In the genomic region with DNA sequence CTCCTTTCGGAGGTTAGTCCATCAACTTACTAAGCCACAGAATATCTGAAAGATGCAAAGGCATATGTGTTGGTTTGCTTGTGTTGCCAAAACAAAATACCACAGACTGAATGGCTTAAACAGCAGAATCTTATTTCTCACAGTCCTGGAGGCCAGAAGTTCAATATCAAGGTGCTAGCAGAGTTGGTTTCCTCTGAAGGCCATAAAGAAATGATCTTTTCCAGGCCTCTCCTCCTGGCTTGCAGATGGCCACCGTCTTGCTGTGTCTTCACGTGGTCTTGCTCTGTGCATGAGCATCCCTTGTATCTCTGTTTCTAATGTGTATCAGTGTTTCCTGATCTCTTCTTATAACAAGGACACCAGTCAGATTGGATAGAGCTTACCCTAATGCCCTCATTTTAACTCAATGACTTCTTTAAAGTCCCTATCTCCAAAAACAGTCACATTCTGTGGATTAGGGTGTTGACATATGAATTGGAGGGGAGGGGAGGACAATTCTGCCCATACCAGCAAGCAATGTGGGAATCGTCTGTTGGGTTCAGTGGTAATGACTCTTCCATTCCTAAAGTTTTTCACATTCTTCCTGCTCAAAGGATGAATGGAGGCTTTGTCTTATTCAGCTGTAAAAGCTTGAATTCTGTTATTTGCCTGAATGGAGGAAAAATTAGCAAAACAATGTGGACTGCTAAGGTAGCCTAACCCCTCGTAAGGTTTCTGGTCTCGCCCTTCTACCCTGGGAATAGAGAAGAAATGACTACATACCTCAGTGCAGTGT, we compare ENCODE assay signal across 20 cellular contexts.
DNase-seq lines count a peak whose midpoint lies in the region; ATAC-seq and TF ChIP-seq lines count a peak whose summit lies in the region.
"Had no signal": no experiment of that assay in that cellular context is flagged by ENCODE, and none has a peak within 500 bp of the region (broad histone marks: within the 10 kb centered on the region; RNA-seq: fewer than 3 reads in every experiment).

No MANE protein-coding gene starts in this region.

- no peak overlapping the region for H3K4me3 Mint-ChIP-seq in natural killer cell treated with Interleukin-12 subunit alpha and Interleukin-12 subunit beta and Interleukin-15 and Interleukin-18, amount 100 ng/mL, for 72 hours
- H3K4me3 Mint-ChIP-seq: activated CD8-positive, alpha-beta memory T cell treated with anti-CD3 and anti-CD28 coated beads, Interleukin-2, amount 10 ng/mL, durations not matched to agents 7 days and 5 days; CD4-positive, alpha-beta T cell; stimulated activated memory B cell treated with anti-CD40 and anti-IgM and Interleukin-4, amounts not matched to agents 10 μg/mL and 1 μg/mL and 100 μg/mL, for 72 hours had no signal

- TF ChIP-seq POLR2A in esophagus muscularis mucosa (IDR thresholded peaks at IDR 0.05; ENCODE audit: low read depth): no peak

- peaks cover 0 to 2% of the 10 kb centered on the region in 2 donors for H3K27me3 Mint-ChIP-seq in natural killer cell treated with Interleukin-12 subunit alpha and Interleukin-12 subunit beta and Interleukin-15 and Interleukin-18, amount 100 ng/mL, for 72 hours
- H3K27me3 Mint-ChIP-seq: stimulated activated memory B cell treated with anti-CD40 and anti-IgM and Interleukin-4, amounts not matched to agents 10 μg/mL and 1 μg/mL and 100 μg/mL, for 72 hours had no signal

- DNase-seq in HS-27A (ENCODE audit: low read depth) (peak; percentile 62), adipocyte (ENCODE audit: low read depth) (peak; percentile 40), iPS DF 6.9 (ENCODE audit: low read depth, low spot score) (peak; percentile 91), smooth muscle cell (lab: John Stamatoyannopoulos, UW; ENCODE audit: unreplicated experiment) (no peak), esophagus muscularis mucosa (ENCODE audit: extremely low spot score) (no peak)
- DNase-seq in activated CD4-positive, alpha-beta T cell treated with anti-CD3 and anti-CD28 coated beads, Interleukin-2, amount 50 U/mL, for 48 hours: no peak
- DNase-seq in natural killer cell treated with Interleukin-12 subunit alpha and Interleukin-12 subunit beta and Interleukin-15 and Interleukin-18, amount 100 ng/mL, for 72 hours (ENCODE audit: low spot score): no peak
- DNase-seq: activated CD8-positive, alpha-beta memory T cell treated with anti-CD3 and anti-CD28 coated beads, Interleukin-2, amount 10 ng/mL, durations not matched to agents 7 days and 5 days; activated naive CD4-positive, alpha-beta T cell; CD4-positive, alpha-beta T cell; heart right ventricle; NCI-H1694; NCI-H524 treated with DMSO at 0.1 percent for 48 hours; PC-9; upper lobe of right lung had no signal

- TF ChIP-seq CTCF in smooth muscle cell (IDR thresholded peaks at IDR 0.05; ENCODE audit: borderline replicate concordance, insufficient read depth, poor library complexity, severe bottlenecking) (no peak), esophagus muscularis mucosa (IDR thresholded peaks at IDR 0.05) (no peak)

- peaks cover 4% of the 10 kb centered on the region for H3K9me3 Mint-ChIP-seq in natural killer cell treated with Interleukin-12 subunit alpha and Interleukin-12 subunit beta and Interleukin-15 and Interleukin-18, amount 100 ng/mL, for 72 hours
- H3K9me3 Mint-ChIP-seq: CD4-positive, alpha-beta T cell; stimulated activated memory B cell treated with anti-CD40 and anti-IgM and Interleukin-4, amounts not matched to agents 10 μg/mL and 1 μg/mL and 100 μg/mL, for 72 hours had no signal

- H3K36me3 Mint-ChIP-seq in natural killer cell treated with Interleukin-12 subunit alpha and Interleukin-12 subunit beta and Interleukin-15 and Interleukin-18, amount 100 ng/mL, for 72 hours: no peaks in the 10 kb centered on the region
- H3K36me3 Mint-ChIP-seq: activated CD8-positive, alpha-beta memory T cell treated with anti-CD3 and anti-CD28 coated beads, Interleukin-2, amount 10 ng/mL, durations not matched to agents 7 days and 5 days; stimulated activated memory B cell treated with anti-CD40 and anti-IgM and Interleukin-4, amounts not matched to agents 10 μg/mL and 1 μg/mL and 100 μg/mL, for 72 hours had no signal

- no peak overlapping the region for H3K27ac Mint-ChIP-seq in natural killer cell treated with Interleukin-12 subunit alpha and Interleukin-12 subunit beta and Interleukin-15 and Interleukin-18, amount 100 ng/mL, for 72 hours
- H3K27ac Mint-ChIP-seq: activated CD8-positive, alpha-beta memory T cell treated with anti-CD3 and anti-CD28 coated beads, Interleukin-2, amount 10 ng/mL, durations not matched to agents 7 days and 5 days; CD4-positive, alpha-beta T cell; stimulated activated memory B cell treated with anti-CD40 and anti-IgM and Interleukin-4, amounts not matched to agents 10 μg/mL and 1 μg/mL and 100 μg/mL, for 72 hours had no signal

- H3K4me1 ChIP-seq in adipocyte (ENCODE audit: control insufficient read depth, insufficient read depth, low read length) (no peaks in the 10 kb centered on the region), iPS DF 6.9 (ENCODE audit: control insufficient read depth, insufficient read depth, low read length) (peaks cover 10% of the 10 kb centered on the region; the same call in 1 of the 2 replicates), smooth muscle cell (ENCODE audit: low read depth) (peaks cover 27% of the 10 kb centered on the region), esophagus muscularis mucosa (no peaks in the 10 kb centered on the region)
- H3K4me1 ChIP-seq: upper lobe of right lung had no signal

- H3K4me3 ChIP-seq in adipocyte (ENCODE audit: low read length) (no peak overlapping the region), iPS DF 6.9 (ENCODE audit: low read length) (no peak overlapping the region), smooth muscle cell (no peak overlapping the region), esophagus muscularis mucosa (no peak overlapping the region)
- H3K4me3 ChIP-seq: cardiac muscle cell, heart right ventricle, lung, PC-9, upper lobe of right lung had no signal

- H3K9me3 ChIP-seq in adipocyte (ENCODE audit: control insufficient read depth, low read length): no peaks in the 10 kb centered on the region
- no peaks in the 10 kb centered on the region for H3K9me3 ChIP-seq in iPS DF 6.9 (ENCODE audit: control insufficient read depth, insufficient read depth, low read length)
- no peaks in the 10 kb centered on the region for H3K9me3 ChIP-seq in smooth muscle cell (replicated peaks; ENCODE audit: low read depth)
- no peaks in the 10 kb centered on the region for H3K9me3 ChIP-seq in esophagus muscularis mucosa
- H3K9me3 ChIP-seq: heart right ventricle, upper lobe of right lung had no signal

- no peak overlapping the region for H3K9ac ChIP-seq in adipocyte (ENCODE audit: low read length)
- H3K9ac ChIP-seq in smooth muscle cell (ENCODE audit: low read depth): peak overlapping the region; percentile 24

- TF ChIP-seq EP300 in esophagus muscularis mucosa (IDR thresholded peaks at IDR 0.05): no peak

- WGBS in iPS DF 6.9 (ENCODE audit: insufficient coverage, insufficient read length): no CpG with 5 or more reads among the region's 6 CpGs
- WGBS in smooth muscle cell (ENCODE audit: low lambda C conversion rate): 18% methylated on average over 6 of the region's 6 CpGs
- WGBS in esophagus muscularis mucosa: 89% methylated on average over 6 of the region's 6 CpGs

- H3K36me3 ChIP-seq in adipocyte (ENCODE audit: control insufficient read depth, insufficient read depth, low read length, severe bottlenecking) (no peaks in the 10 kb centered on the region), iPS DF 6.9 (ENCODE audit: control insufficient read depth, insufficient read depth, low read length) (no peaks in the 10 kb centered on the region), smooth muscle cell (ENCODE audit: low read depth) (no peaks in the 10 kb centered on the region), esophagus muscularis mucosa (no peaks in the 10 kb centered on the region)
- H3K36me3 ChIP-seq: cardiac muscle cell, heart right ventricle, upper lobe of right lung had no signal

- H3K4me2 ChIP-seq in smooth muscle cell: peak overlapping the region; percentile 23
- H3K4me2 ChIP-seq: PC-9 had no signal

- intact Hi-C loops in esophagus muscularis mucosa (cut with DNase I): no loop called here

- H4K20me1 ChIP-seq in smooth muscle cell (ENCODE audit: low read depth): no peaks in the 10 kb centered on the region

- ATAC-seq in HG03432 (IDR thresholded peaks at IDR 0.05; ENCODE audit: unreplicated experiment): no peak
- no peak for ATAC-seq in natural killer cell treated with Interleukin-12 subunit alpha and Interleukin-12 subunit beta and Interleukin-15 and Interleukin-18, amount 100 ng/mL, for 72 hours
- ATAC-seq: activated CD8-positive, alpha-beta memory T cell treated with anti-CD3 and anti-CD28 coated beads, Interleukin-2, amount 10 ng/mL, durations not matched to agents 7 days and 5 days; heart right ventricle; sciatic nerve; stimulated activated memory B cell treated with anti-CD40 and anti-IgM and Interleukin-4, amounts not matched to agents 10 μg/mL and 1 μg/mL and 100 μg/mL, for 72 hours; upper lobe of right lung had no signal

- no peak overlapping the region for H3K27ac ChIP-seq in iPS DF 6.9 (ENCODE audit: low read length)
- H3K27ac ChIP-seq in smooth muscle cell (ENCODE audit: low read depth): peak overlapping the region; percentile 58
- no peak overlapping the region for H3K27ac ChIP-seq in esophagus muscularis mucosa (replicated peaks in 1 of 4)
- H3K27ac ChIP-seq: cardiac muscle cell, heart right ventricle, PC-9, upper lobe of right lung had no signal

- H3K4me1 Mint-ChIP-seq in natural killer cell treated with Interleukin-12 subunit alpha and Interleukin-12 subunit beta and Interleukin-15 and Interleukin-18, amount 100 ng/mL, for 72 hours (ENCODE audit: low read depth in 2 of 2): no peaks in the 10 kb centered on the region
- H3K4me1 Mint-ChIP-seq: activated CD8-positive, alpha-beta memory T cell treated with anti-CD3 and anti-CD28 coated beads, Interleukin-2, amount 10 ng/mL, durations not matched to agents 7 days and 5 days; stimulated activated memory B cell treated with anti-CD40 and anti-IgM and Interleukin-4, amounts not matched to agents 10 μg/mL and 1 μg/mL and 100 μg/mL, for 72 hours had no signal

- no peaks in the 10 kb centered on the region for H3K79me2 ChIP-seq in smooth muscle cell (ENCODE audit: low read depth)

- no peak overlapping the region for H2AFZ ChIP-seq in smooth muscle cell (ENCODE audit: low read depth)
- H2AFZ ChIP-seq: PC-9 had no signal

- H3F3A ChIP-seq in smooth muscle cell (ENCODE audit: low read depth): no peaks in the 10 kb centered on the region

- H3K27me3 ChIP-seq in adipocyte (replicated peaks; ENCODE audit: control insufficient read depth, insufficient read depth, low read length) (no peaks in the 10 kb centered on the region), iPS DF 6.9 (ENCODE audit: control insufficient read depth, insufficient read depth, low read length) (no peaks in the 10 kb centered on the region), smooth muscle cell (ENCODE audit: low read depth) (no peaks in the 10 kb centered on the region), esophagus muscularis mucosa (no peaks in the 10 kb centered on the region)
- H3K27me3 ChIP-seq: cardiac muscle cell, heart right ventricle, upper lobe of right lung had no signal

Comparison
In these comparisons a context has a peak if more than half of its experiments do, and no peak if none do; other contexts are left out.
1. DNase-seq: peak in HS-27A (single experiment), adipocyte (single experiment) and iPS DF 6.9 (single experiment); none in smooth muscle cell (single experiment), activated CD4-positive, alpha-beta T cell treated with anti-CD3 and anti-CD28 coated beads, Interleukin-2, amount 50 U/mL, for 48 hours (0 of 2), natural killer cell treated with Interleukin-12 subunit alpha and Interleukin-12 subunit beta and Interleukin-15 and Interleukin-18, amount 100 ng/mL, for 72 hours (single experiment) and esophagus muscularis mucosa (single experiment).